In the genomic region with DNA sequence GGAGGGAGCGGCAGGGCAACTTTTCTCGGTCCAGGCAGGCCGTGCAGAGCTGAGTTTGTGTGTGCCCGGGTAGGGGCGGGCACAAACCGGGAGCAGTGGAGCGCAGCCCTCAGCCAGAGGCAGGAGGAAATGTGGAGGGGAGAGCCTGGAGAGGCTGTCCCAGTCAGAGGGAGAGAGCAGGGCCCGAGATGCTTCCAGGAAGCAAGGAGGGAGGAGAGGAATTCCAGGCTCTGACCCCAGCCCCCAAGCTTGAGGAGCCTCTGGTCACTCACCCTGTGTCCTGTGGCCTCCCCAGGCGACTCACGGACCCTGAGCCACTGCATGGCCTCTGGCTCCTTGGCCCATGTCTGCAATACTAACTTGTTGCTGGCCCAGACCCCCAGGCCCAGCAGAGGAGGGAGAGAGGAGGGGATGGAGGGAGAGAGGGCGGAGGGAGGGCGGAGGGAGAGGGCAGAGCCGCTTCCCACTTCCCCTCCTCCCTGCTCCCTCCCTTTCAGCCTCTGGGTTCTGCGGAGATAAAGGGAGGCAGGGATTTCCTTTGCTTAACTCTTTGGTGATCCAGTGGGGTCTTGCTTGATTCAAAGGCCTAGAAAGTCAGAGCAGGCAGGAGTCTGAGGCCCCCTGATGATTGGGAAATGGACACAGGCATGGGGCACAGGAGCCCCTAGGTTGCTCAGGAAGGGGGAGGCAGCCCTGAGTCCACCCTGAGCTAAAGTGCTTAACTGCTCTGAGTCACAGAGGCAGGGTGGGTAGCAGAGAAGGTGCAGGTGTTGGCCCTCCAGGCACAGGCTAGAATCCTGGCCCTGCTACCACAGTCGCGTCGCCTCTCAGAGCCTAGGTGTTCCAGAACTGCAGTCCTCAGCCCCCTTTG, we compare ENCODE assay signal across 8 cellular contexts. TPM values are rescaled to one million over a fixed set of nuclear protein-coding genes. Genes with fewer than 3 reads are reported as not detected.
DNase-seq lines count a peak whose midpoint lies in the region; ATAC-seq, FAIRE-seq and TF ChIP-seq lines count a peak whose summit lies in the region.

Gene C1QTNF6, minus strand, starts transcription at position 357 of the 871 bp plus-strand sequence. Its CDS starts 34 bp downstream, at position 323.

- intact Hi-C loops in left lung (cut with DNase I), result no loop called here

- H3K27me3 ChIP-seq in left lung, result no peaks in the 10 kb centered on the region

- H3K4me3 ChIP-seq in choroid plexus epithelial cell (ENCODE audit: low read depth, low read length) (peak within 1 kb of the TSS; percentile 49), left lung (peak within 1 kb of the TSS; percentile 27 to 35)

- H3K36me3 ChIP-seq in left lung, result no peaks in the 10 kb centered on the region

- H3K4me1 Mint-ChIP-seq in type B pancreatic cell (ENCODE audit: unreplicated experiment), result peaks cover 28% of the 10 kb centered on the region

- peaks cover 21 to 42% of the 10 kb centered on the region in 2 donors for H3K4me1 ChIP-seq in left lung

- H3K4me3 Mint-ChIP-seq in type B pancreatic cell, result peak within 1 kb of the TSS; percentile 86

- no peaks in the 10 kb centered on the region for H3K9me3 Mint-ChIP-seq in activated naive CD4-positive, alpha-beta T cell treated with anti-CD3 and anti-CD28 coated beads, Interleukin-2, amount 50 U/mL, for 72 hours
- H3K9me3 Mint-ChIP-seq in type B pancreatic cell, result peaks cover 4% of the 10 kb centered on the region

- no peak for TF ChIP-seq CTCF in choroid plexus epithelial cell (conservative IDR thresholded peaks at IDR 0.05; ENCODE audit: low read depth, low read length)
- no peak for TF ChIP-seq CTCF in left lung (IDR thresholded peaks at IDR 0.05)
- no peak for TF ChIP-seq CTCF in type B pancreatic cell (conservative IDR thresholded peaks at IDR 0.05)

- no peak for DNase-seq in activated naive CD4-positive, alpha-beta T cell treated with anti-CD3 and anti-CD28 coated beads, Interleukin-2, amount 50 U/mL, for 72 hours (ENCODE audit: low spot score in 2 of 2)
- no peak for DNase-seq in activated naive CD4-positive, alpha-beta T cell (lab: John Stamatoyannopoulos, UW)
- no peak for DNase-seq in choroid plexus epithelial cell (ENCODE audit: low read depth)
- DNase-seq in left lung, result peak in 1 of 2 donors; percentile 59
- no peak for DNase-seq in type B pancreatic cell (ENCODE audit: extremely low spot score, unreplicated experiment)
- DNase-seq in HTR-8/SVneo (ENCODE audit: insufficient read length, low spot score), result no peak
- DNase-seq in GOT3 (lab: John Stamatoyannopoulos, UW), result no peak
- no peak for DNase-seq in NCI-H2196 treated with DMSO at 0.1 percent for 48 hours (lab: John Stamatoyannopoulos, UW; ENCODE audit: unreplicated experiment)

- FAIRE-seq in HTR-8/SVneo (lab: Jason Lieb, UNC), result no peak

- ATAC-seq in activated naive CD4-positive, alpha-beta T cell treated with anti-CD3 and anti-CD28 coated beads, Interleukin-2, amount 50 U/mL, for 72 hours, result no peak
- peak; percentile 80 for ATAC-seq in left lung

- no peaks in the 10 kb centered on the region for H3K9me3 ChIP-seq in left lung

- no peaks in the 10 kb centered on the region for H3K27me3 Mint-ChIP-seq in type B pancreatic cell

- peak within 1 kb of the TSS; percentile 81 to 83 for H3K27ac ChIP-seq in left lung

- peaks cover 0 to 19% of the 10 kb centered on the region in 2 donors for H3K36me3 Mint-ChIP-seq in activated naive CD4-positive, alpha-beta T cell treated with anti-CD3 and anti-CD28 coated beads, Interleukin-2, amount 50 U/mL, for 72 hours
- no peaks in the 10 kb centered on the region for H3K36me3 Mint-ChIP-seq in type B pancreatic cell

- H3K27ac Mint-ChIP-seq in activated naive CD4-positive, alpha-beta T cell treated with anti-CD3 and anti-CD28 coated beads, Interleukin-2, amount 50 U/mL, for 72 hours, result no peak within 1 kb of the TSS
- peak within 1 kb of the TSS; percentile 91 for H3K27ac Mint-ChIP-seq in type B pancreatic cell

RNA-seq across cellular contexts. Expression of gene C1QTNF6, which starts in this region (rescaled TPM):
- 10 to 100 TPM; 13.8 to 14.5 TPM for total RNA-seq in activated naive CD4-positive, alpha-beta T cell treated with anti-CD3 and anti-CD28 coated beads, Interleukin-2, amount 50 U/mL, for 72 hours
- total RNA-seq in left lung (10 to 100 TPM in 1 of 2 donors, 1 to 10 TPM in 1; 7.2 to 16.0 TPM), type B pancreatic cell (ENCODE audit: low replicate concordance) (23.2 and 26.2 TPM in 2 replicates)
